26 cellular contexts compared by ENCODE assay signal in genomic region chr10:1788401-1788800, GRCh38. TPM values are rescaled to one million over a fixed set of nuclear protein-coding genes. Genes with fewer than 3 reads are reported as not detected.
DNase-seq lines count a peak whose midpoint lies in the region; ATAC-seq, FAIRE-seq and TF ChIP-seq lines count a peak whose summit lies in the region.
"Had no signal": no experiment of that assay in that cellular context is flagged by ENCODE, and none has a peak within 500 bp of the region (broad histone marks: within the 10 kb centered on the region; RNA-seq: fewer than 3 reads in every experiment).

No MANE protein-coding gene starts in this region.

- H3K4me2 ChIP-seq in neural progenitor cell, result peak overlapping the region; percentile 20
- H3K4me2 ChIP-seq: A549; BLaER1 treated with 17β-estradiol and CSF1 and Interleukin-3, amounts not matched to agents 10 nM and 100 nM had no signal

- H3K36me3 ChIP-seq in WERI-Rb-1 (no peaks in the 10 kb centered on the region), neural progenitor cell (no peaks in the 10 kb centered on the region)
- H3K36me3 ChIP-seq: BE2C; BLaER1 treated with 17β-estradiol and CSF1 and Interleukin-3, amounts not matched to agents 10 nM and 100 nM; HAP-1 had no signal

- H3K27ac ChIP-seq in WERI-Rb-1 (no peak overlapping the region), neural progenitor cell (no peak overlapping the region)
- H3K27ac ChIP-seq: A549; BLaER1 treated with 17β-estradiol and CSF1 and Interleukin-3, amounts not matched to agents 10 nM and 100 nM had no signal

- peak; percentile 29 for DNase-seq in D721Med (ENCODE audit: insufficient read length, low spot score)
- peak; percentile 75 for DNase-seq in NCI-H524 treated with DMSO at 0.1 percent for 48 hours (lab: John Stamatoyannopoulos, UW)
- peak; percentile 10 for DNase-seq in WERI-Rb-1
- DNase-seq in neural progenitor cell (ENCODE audit: low spot score), result peak; percentile 70
- no peak for DNase-seq in LoVo (ENCODE audit: low spot score)
- no peak for DNase-seq in SK-N-DZ (ENCODE audit: low spot score)
- DNase-seq: 8988T; ACHN; AML-193; BE2C; CD4-positive, alpha-beta T cell; CD8-positive, alpha-beta memory T cell; DMS153; DMS79; EL; GDM1; GOT3; HFFc6 had no signal

- no peak overlapping the region for H2AFZ ChIP-seq in neural progenitor cell (replicated peaks)

- H3K9me3 ChIP-seq in WERI-Rb-1 (ENCODE audit: severe bottlenecking) (no peaks in the 10 kb centered on the region), neural progenitor cell (ENCODE audit: low read depth) (no peaks in the 10 kb centered on the region)
- H3K9me3 ChIP-seq: A549; BE2C; BLaER1 treated with 17β-estradiol and CSF1 and Interleukin-3, amounts not matched to agents 10 nM and 100 nM had no signal

- peaks cover 18% of the 10 kb centered on the region for H3K4me1 ChIP-seq in neural progenitor cell
- H3K4me1 ChIP-seq: A549; BE2C; BLaER1 treated with 17β-estradiol and CSF1 and Interleukin-3, amounts not matched to agents 10 nM and 100 nM; HAP-1 had no signal

- H3F3A ChIP-seq in neural progenitor cell (ENCODE audit: low read depth), result peaks cover 10% of the 10 kb centered on the region

- no peaks in the 10 kb centered on the region for H3K27me3 ChIP-seq in WERI-Rb-1 (ENCODE audit: insufficient read depth, low read depth, severe bottlenecking)
- H3K27me3 ChIP-seq in neural progenitor cell, result no peaks in the 10 kb centered on the region
- H3K27me3 ChIP-seq: BE2C; BLaER1 treated with 17β-estradiol and CSF1 and Interleukin-3, amounts not matched to agents 10 nM and 100 nM had no signal

- H3K27me3 Mint-ChIP-seq in neural progenitor cell (ENCODE audit: insufficient read depth, low read depth), result peaks cover 8% of the 10 kb centered on the region
- H3K27me3 Mint-ChIP-seq: CD4-positive, alpha-beta T cell had no signal

- H3K27ac Mint-ChIP-seq in neural progenitor cell, result no peak overlapping the region
- H3K27ac Mint-ChIP-seq: CD14-positive monocyte; CD4-positive, alpha-beta T cell; CD8-positive, alpha-beta memory T cell; HFFc6 had no signal

- H3K9ac ChIP-seq in neural progenitor cell, result no peak overlapping the region
- H3K9ac ChIP-seq: BLaER1 treated with 17β-estradiol and CSF1 and Interleukin-3, amounts not matched to agents 10 nM and 100 nM had no signal

- no peaks in the 10 kb centered on the region for H4K20me1 ChIP-seq in neural progenitor cell (ENCODE audit: low read depth)
- H4K20me1 ChIP-seq: BLaER1 treated with 17β-estradiol and CSF1 and Interleukin-3, amounts not matched to agents 10 nM and 100 nM had no signal

- H3K4me1 Mint-ChIP-seq in neural progenitor cell, result peaks cover 13% of the 10 kb centered on the region
- H3K4me1 Mint-ChIP-seq: CD14-positive monocyte; CD8-positive, alpha-beta memory T cell had no signal

- no peaks in the 10 kb centered on the region for H3K79me2 ChIP-seq in neural progenitor cell (ENCODE audit: low read depth)

- peaks cover under 1% of the 10 kb centered on the region for H3K9me3 Mint-ChIP-seq in neural progenitor cell

- FAIRE-seq in D721Med (lab: Jason Lieb, UNC), result peak; percentile 64
- FAIRE-seq: A549, GM12878, GM19239, H54 had no signal

- H3K4me3 ChIP-seq in WERI-Rb-1 (ENCODE audit: low read depth, low read length) (no peak overlapping the region), neural progenitor cell (no peak overlapping the region)
- H3K4me3 ChIP-seq: A549; BLaER1 treated with 17β-estradiol and CSF1 and Interleukin-3, amounts not matched to agents 10 nM and 100 nM; GM12878; HAP-1 had no signal

- no peak for ATAC-seq in HG03457 (IDR thresholded peaks at IDR 0.05; ENCODE audit: unreplicated experiment)
- ATAC-seq: A549, GM12878 had no signal

- TF ChIP-seq CTCF in D721Med (IDR thresholded peaks at IDR 0.05; ENCODE audit: insufficient read depth, missing control alignments) (no peak), WERI-Rb-1 (IDR thresholded peaks at IDR 0.05; ENCODE audit: low read depth, low read length) (no peak), neural progenitor cell (IDR thresholded peaks at IDR 0.05) (no peak)

- no peaks in the 10 kb centered on the region for H3K36me3 Mint-ChIP-seq in neural progenitor cell
- H3K36me3 Mint-ChIP-seq: CD14-positive monocyte; CD8-positive, alpha-beta memory T cell had no signal

- H3K4me3 Mint-ChIP-seq in neural progenitor cell, result no peak overlapping the region
- H3K4me3 Mint-ChIP-seq: CD14-positive monocyte; CD4-positive, alpha-beta T cell; CD8-positive, alpha-beta memory T cell; HFFc6 had no signal

RNA-seq across cellular contexts. Expression of gene ADARB2, which starts 51.1 kb away (rescaled TPM):
- total RNA-seq in neural progenitor cell (ENCODE audit: low replicate concordance), result 0.99 TPM in 1 of 2 replicates, not detected in the other
- 0.26 and 0.98 TPM in 2 replicates for polyA plus RNA-seq in SK-N-DZ (2014; cell fraction: cytosol; rRNA removed)
- 1.1 TPM in 2 replicates for polyA plus RNA-seq in SK-N-DZ (2014; cell fraction: nucleus; rRNA removed)
- total RNA-seq: CD8-positive, alpha-beta memory T cell; HFFc6 had no signal
- polyA plus RNA-seq: A549; CD14-positive monocyte; CD8-positive, alpha-beta memory T cell had no signal

Comparison
In these comparisons a context has a peak if more than half of its experiments do, and no peak if none do; other contexts are left out.
1. DNase-seq: peak in D721Med (single experiment), NCI-H524 treated with DMSO at 0.1 percent for 48 hours (single experiment), WERI-Rb-1 (single experiment) and neural progenitor cell (single experiment); none in LoVo (single experiment) and SK-N-DZ (single experiment).